Comparison of ENCODE assay signal across 21 cellular contexts in the genomic region with DNA sequence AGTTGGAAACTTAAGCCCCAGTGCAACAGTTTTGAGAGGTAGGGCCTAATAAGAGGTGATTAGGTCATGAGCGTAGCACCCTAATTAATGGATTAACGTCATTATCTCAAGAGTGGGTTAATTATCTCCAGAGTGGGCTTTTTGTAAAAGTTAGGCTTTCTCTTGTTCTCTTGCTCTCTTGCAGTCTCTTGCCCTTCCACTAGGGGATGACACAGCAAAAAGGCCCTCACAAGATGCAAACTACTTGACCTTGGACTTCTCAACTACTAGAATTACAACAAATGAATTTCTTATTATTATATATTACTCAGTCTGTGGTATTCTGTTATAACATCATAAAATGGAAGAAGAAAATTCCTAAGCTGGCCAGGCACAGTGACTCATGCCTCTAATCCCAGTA. TPM values are rescaled to one million over a fixed set of nuclear protein-coding genes. Genes with fewer than 3 reads are reported as not detected.
A peak's percentile ranks its signal among the peaks of the same experiment; 100 is the strongest.
DNase-seq lines count a peak whose midpoint lies in the region; ATAC-seq and TF ChIP-seq lines count a peak whose summit lies in the region.
"Had no signal": no experiment of that assay in that cellular context is flagged by ENCODE, and none has a peak within 500 bp of the region (broad histone marks: within the 10 kb centered on the region; RNA-seq: fewer than 3 reads in every experiment).

No MANE protein-coding gene starts in this region.

- H3K27ac ChIP-seq in AG04450 (ENCODE audit: low read depth, low read length) (no peak overlapping the region), GM23338 (ENCODE audit: low read depth) (no peak overlapping the region), WERI-Rb-1 (no peak overlapping the region)
- H3K27ac ChIP-seq: gastrocnemius medialis, GM23248, pancreas had no signal

- no peak overlapping the region for H3K4me2 ChIP-seq in GM23338

- POLR2A ChIA-PET in AG04450 (lab: Yijun Ruan, JAX), result no interaction called here
- POLR2A ChIA-PET in activated CD4-positive, alpha-beta memory T cell treated with anti-CD3 and anti-CD28 coated beads, Interleukin-2, amount 10 ng/mL, durations not matched to agents 7 days and 5 days (lab: Charles Lee), result no interaction called here

- no peaks in the 10 kb centered on the region for H3K9me2 ChIP-seq in GM23338 (ENCODE audit: insufficient read depth)

- H3K27me3 Mint-ChIP-seq in GM23338 (ENCODE audit: insufficient read depth, low read depth, poor library complexity) (no peaks in the 10 kb centered on the region), glutamatergic neuron (ENCODE audit: unreplicated experiment) (no peaks in the 10 kb centered on the region), immature natural killer cell (ENCODE audit: low read depth in 3 of 3) (no peaks in the 10 kb centered on the region)
- no peaks in the 10 kb centered on the region for H3K27me3 Mint-ChIP-seq in activated CD4-positive, alpha-beta memory T cell treated with anti-CD3 and anti-CD28 coated beads, Interleukin-2, amount 10 ng/mL, durations not matched to agents 7 days and 5 days
- H3K27me3 Mint-ChIP-seq: T-helper 17 cell had no signal

- H3K4me3 Mint-ChIP-seq in GM23338 (no peak overlapping the region), glutamatergic neuron (ENCODE audit: unreplicated experiment) (no peak overlapping the region), immature natural killer cell (no peak overlapping the region)
- H3K4me3 Mint-ChIP-seq in activated CD4-positive, alpha-beta memory T cell treated with anti-CD3 and anti-CD28 coated beads, Interleukin-2, amount 10 ng/mL, durations not matched to agents 7 days and 5 days, result no peak overlapping the region
- H3K4me3 Mint-ChIP-seq: activated T-cell treated with anti-CD3 and anti-CD28 coated beads, Interleukin-2, amount 50 U/mL, for 72 hours; T-helper 17 cell had no signal

- CTCF ChIA-PET in AG04450 (lab: Charles Lee), result interaction anchor here (0.5 to 1.4 kb wide), 2 partner anchors 152 to 212 kb away, joined by 3 to 4 read pairs; no protein-coding TSS in a partner anchor
- CTCF ChIA-PET in activated CD4-positive, alpha-beta memory T cell treated with anti-CD3 and anti-CD28 coated beads, Interleukin-2, amount 10 ng/mL, durations not matched to agents 7 days and 5 days (lab: Charles Lee), result no interaction called here

- H3K27ac Mint-ChIP-seq in GM23338 (no peak overlapping the region), glutamatergic neuron (ENCODE audit: unreplicated experiment) (no peak overlapping the region), immature natural killer cell (no peak overlapping the region)
- no peak overlapping the region for H3K27ac Mint-ChIP-seq in activated CD4-positive, alpha-beta memory T cell treated with anti-CD3 and anti-CD28 coated beads, Interleukin-2, amount 10 ng/mL, durations not matched to agents 7 days and 5 days
- H3K27ac Mint-ChIP-seq: activated T-cell treated with anti-CD3 and anti-CD28 coated beads, Interleukin-2, amount 50 U/mL, for 72 hours; T-helper 17 cell had no signal

- H3K79me2 ChIP-seq in GM23338 (replicated peaks; ENCODE audit: insufficient read depth), result no peaks in the 10 kb centered on the region

- DNase-seq in AG04450 (ENCODE audit: low read depth, low spot score), result no peak
- peak; percentile 22 for DNase-seq in GM23338 (ENCODE audit: low spot score)
- no peak for DNase-seq in WERI-Rb-1
- DNase-seq in glutamatergic neuron, result no peak
- no peak for DNase-seq in immature natural killer cell
- no peak for DNase-seq in nucleus accumbens (lab: John Stamatoyannopoulos, UW)
- no peak for DNase-seq in occipital lobe (lab: John Stamatoyannopoulos, UW)
- no peak for DNase-seq in activated CD4-positive, alpha-beta memory T cell treated with anti-CD3 and anti-CD28 coated beads, Interleukin-2, amount 10 ng/mL, durations not matched to agents 7 days and 5 days
- DNase-seq: activated CD4-positive, alpha-beta T cell treated with anti-CD3 and anti-CD28 coated beads for 4 hours; activated T-cell treated with anti-CD3 and anti-CD28 coated beads, Interleukin-2, amount 50 U/mL, for 72 hours; AML-193; DMS153; gastrocnemius medialis; GM23248; Kasumi-1; NCI-H2029; NCI-H69; pancreas; stimulated activated CD4-positive, alpha-beta T cell treated with anti-CD3 and anti-CD28 coated beads, Interleukin-15, amount 100 ng/mL, for 24 hours; substantia nigra; T-helper 17 cell had no signal

- H3K9me3 Mint-ChIP-seq in GM23338, result no peaks in the 10 kb centered on the region
- H3K9me3 Mint-ChIP-seq in glutamatergic neuron (ENCODE audit: unreplicated experiment), result peaks cover 2% of the 10 kb centered on the region
- H3K9me3 Mint-ChIP-seq in immature natural killer cell, result peaks cover 0 to 12% (median 4%) of the 10 kb centered on the region in 6 donors
- no peaks in the 10 kb centered on the region for H3K9me3 Mint-ChIP-seq in activated CD4-positive, alpha-beta memory T cell treated with anti-CD3 and anti-CD28 coated beads, Interleukin-2, amount 10 ng/mL, durations not matched to agents 7 days and 5 days
- H3K9me3 Mint-ChIP-seq: activated T-cell treated with anti-CD3 and anti-CD28 coated beads, Interleukin-2, amount 50 U/mL, for 72 hours had no signal

- H3K27me3 ChIP-seq in AG04450 (ENCODE audit: control insufficient read depth, insufficient read depth, low read length), result no peaks in the 10 kb centered on the region
- no peaks in the 10 kb centered on the region for H3K27me3 ChIP-seq in GM23338 (ENCODE audit: insufficient read depth)
- H3K27me3 ChIP-seq in WERI-Rb-1 (ENCODE audit: insufficient read depth, low read depth, severe bottlenecking), result no peaks in the 10 kb centered on the region
- H3K27me3 ChIP-seq: gastrocnemius medialis, pancreas had no signal

- no peaks in the 10 kb centered on the region for H3K4me1 ChIP-seq in GM23338 (ENCODE audit: insufficient read depth)
- H3K4me1 ChIP-seq: gastrocnemius medialis, pancreas had no signal

- no peaks in the 10 kb centered on the region for H3F3A ChIP-seq in GM23338 (replicated peaks; ENCODE audit: low read depth)

- H3K4me3 ChIP-seq in AG04450 (ENCODE audit: low read depth, low read length) (no peak overlapping the region), GM23338 (no peak overlapping the region), WERI-Rb-1 (ENCODE audit: low read depth, low read length) (no peak overlapping the region)
- H3K4me3 ChIP-seq: gastrocnemius medialis, GM23248, pancreas had no signal

- H3K4me1 Mint-ChIP-seq in GM23338 (no peaks in the 10 kb centered on the region), glutamatergic neuron (ENCODE audit: low read depth, unreplicated experiment) (no peaks in the 10 kb centered on the region), immature natural killer cell (no peaks in the 10 kb centered on the region)
- H3K4me1 Mint-ChIP-seq in activated CD4-positive, alpha-beta memory T cell treated with anti-CD3 and anti-CD28 coated beads, Interleukin-2, amount 10 ng/mL, durations not matched to agents 7 days and 5 days, result no peaks in the 10 kb centered on the region
- H3K4me1 Mint-ChIP-seq: T-helper 17 cell had no signal

- H3K36me3 ChIP-seq in GM23338 (ENCODE audit: insufficient read depth) (no peaks in the 10 kb centered on the region), WERI-Rb-1 (no peaks in the 10 kb centered on the region)
- H3K36me3 ChIP-seq: gastrocnemius medialis, pancreas had no signal

- H3K9me3 ChIP-seq in AG04450 (ENCODE audit: control insufficient read depth, insufficient read depth, low read length) (no peaks in the 10 kb centered on the region), WERI-Rb-1 (ENCODE audit: severe bottlenecking) (no peaks in the 10 kb centered on the region)
- H3K9me3 ChIP-seq: gastrocnemius medialis, pancreas had no signal

- 0 out of 2 replicates have a peak overlapping the region, but pooled peaks have one; percentile 26 for H2AFZ ChIP-seq in GM23338
- H2AFZ ChIP-seq: GM23248 had no signal

- no peak for ATAC-seq in GM23338
- ATAC-seq: activated T-cell treated with anti-CD3 and anti-CD28 coated beads, Interleukin-2, amount 50 U/mL, for 72 hours; gastrocnemius medialis; pancreas; T-helper 17 cell had no signal

- TF ChIP-seq CTCF in AG04450 (IDR thresholded peaks at IDR 0.05; ENCODE audit: low read depth, low read length), result peak; percentile 32
- peak; percentile 41 to 44 for TF ChIP-seq CTCF in GM23338 (conservative IDR thresholded peaks at IDR 0.05; ENCODE audit: low read depth in 2 of 2)
- peak; percentile 50 for TF ChIP-seq CTCF in WERI-Rb-1 (IDR thresholded peaks at IDR 0.05; ENCODE audit: low read depth, low read length)
- TF ChIP-seq CTCF in glutamatergic neuron (IDR thresholded peaks at IDR 0.05; ENCODE audit: partially characterized antibody, unreplicated experiment), result peak; percentile 36

- no peaks in the 10 kb centered on the region; the same call in 2 of the 3 replicates for H3K36me3 Mint-ChIP-seq in GM23338 (ENCODE audit: low read depth)
- no peaks in the 10 kb centered on the region for H3K36me3 Mint-ChIP-seq in glutamatergic neuron (ENCODE audit: unreplicated experiment)
- no peaks in the 10 kb centered on the region for H3K36me3 Mint-ChIP-seq in immature natural killer cell
- no peaks in the 10 kb centered on the region for H3K36me3 Mint-ChIP-seq in activated CD4-positive, alpha-beta memory T cell treated with anti-CD3 and anti-CD28 coated beads, Interleukin-2, amount 10 ng/mL, durations not matched to agents 7 days and 5 days (ENCODE audit: low read depth)

- H4K20me1 ChIP-seq in GM23338 (replicated peaks; ENCODE audit: insufficient read depth), result no peaks in the 10 kb centered on the region

TF ChIP-seq in GM23338, 12 proteins besides CTCF, POLR2A, EP300 and RAD21 (continues in another document):
- no peak for TF ChIP-seq ZNF331 (CRISPR knock-in tag; IDR thresholded peaks at IDR 0.05; ENCODE audit: low read depth)
- TF ChIP-seq JUNB (IDR thresholded peaks at IDR 0.05; ENCODE audit: unreplicated experiment), result no peak
- TF ChIP-seq CREB1 (CRISPR knock-in tag; IDR thresholded peaks at IDR 0.05; ENCODE audit: low read depth), result no peak
- TF ChIP-seq NANOG (IDR thresholded peaks at IDR 0.05; ENCODE audit: borderline replicate concordance), result no peak
- no peak for TF ChIP-seq EZH2phosphoT487 (IDR thresholded peaks at IDR 0.05; ENCODE audit: unreplicated experiment)

RNA-seq across cellular contexts. Expression of a gene that starts 22.1 kb away (rescaled TPM):
- polyA plus RNA-seq in AG04450 (2011; rRNA removed), result 0.02 and 0.04 TPM in 2 replicates
- polyA minus RNA-seq in AG04450 (2011; rRNA and poly(A)+ RNA removed), result not detected in 2 replicates
- 0.31 and 0.56 TPM in 2 replicates for total RNA-seq in GM23338 (2014; rRNA removed; shearing (Covaris generic))
- polyA plus RNA-seq in GM23338 (2016; fragmentation: Nextera tagmentation; extraction: Ambion mirVana), result 0.19 and 0.21 TPM in 2 replicates
- total RNA-seq in glutamatergic neuron (ENCODE audit: unreplicated experiment), result 38.4 TPM
- polyA plus RNA-seq in immature natural killer cell, result not detected
- total RNA-seq in occipital lobe, result 39.3 TPM
- total RNA-seq in activated CD4-positive, alpha-beta memory T cell treated with anti-CD3 and anti-CD28 coated beads, Interleukin-2, amount 10 ng/mL, durations not matched to agents 7 days and 5 days, result not detected
- total RNA-seq: activated T-cell treated with anti-CD3 and anti-CD28 coated beads, Interleukin-2, amount 50 U/mL, for 72 hours; GM23248; pancreas; T-helper 17 cell had no signal
- polyA plus RNA-seq: GM23248 had no signal

Comparison
In these comparisons a context has a peak if more than half of its experiments do, and no peak if none do; other contexts are left out.
1. RNA of a gene that starts 22.1 kb away (total RNA-seq): 39.3 TPM in occipital lobe (single experiment) and 38.4 TPM in glutamatergic neuron (single experiment); 0.31 to 0.56 TPM in GM23338 and not detected in activated CD4-positive, alpha-beta memory T cell treated with anti-CD3 and anti-CD28 coated beads, Interleukin-2, amount 10 ng/mL, durations not matched to agents 7 days and 5 days; every median in the first group is over 10 times any median in the second.
2. Peak in every context shown above with its lines, with median percentiles within 50 percentile points of each other: CTCF ChIP-seq.